Comparison of ENCODE assay signal across 13 cellular contexts in the genomic region with DNA sequence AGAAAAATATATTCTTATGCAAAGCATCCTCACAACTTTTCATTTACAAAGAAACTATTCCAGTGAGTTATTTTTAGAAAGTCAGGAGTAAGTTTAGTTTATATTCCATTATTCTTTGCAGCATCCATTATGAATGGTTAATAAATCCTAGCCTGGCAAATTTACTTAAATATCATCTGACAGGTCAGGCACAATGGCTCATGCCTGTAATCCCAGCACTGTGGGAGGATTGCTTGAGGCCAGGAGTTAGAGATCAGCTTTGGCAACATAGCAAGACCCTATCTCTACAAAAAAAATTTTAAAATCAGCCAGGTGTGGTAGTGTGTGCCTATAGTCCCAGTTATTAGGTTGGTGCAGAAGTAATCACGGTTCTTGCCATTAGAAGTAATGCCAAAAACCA. TPM values are rescaled to one million over a fixed set of nuclear protein-coding genes. Genes with fewer than 3 reads are reported as not detected.
DNase-seq lines count a peak whose midpoint lies in the region; ATAC-seq and TF ChIP-seq lines count a peak whose summit lies in the region.
"Had no signal": no experiment of that assay in that cellular context is flagged by ENCODE, and none has a peak within 500 bp of the region (broad histone marks: within the 10 kb centered on the region; RNA-seq: fewer than 3 reads in every experiment).

No MANE protein-coding gene starts in this region.

- peak overlapping the region; percentile 56 for H3K27ac Mint-ChIP-seq in activated naive CD8-positive, alpha-beta T cell
- H3K27ac Mint-ChIP-seq in activated naive CD8-positive, alpha-beta T cell treated with anti-CD3 and anti-CD28 coated beads for 36 hours, result no peak overlapping the region
- peak overlapping the region; percentile 49 for H3K27ac Mint-ChIP-seq in CD8-positive, alpha-beta T cell
- H3K27ac Mint-ChIP-seq in activated T-helper 17 cell treated with anti-CD3 and anti-CD28 coated beads, Interleukin-2, amount 50 U/mL, for 72 hours, result peak overlapping the region; percentile 36
- H3K27ac Mint-ChIP-seq in stimulated activated memory B cell treated with anti-CD40 and anti-IgM and Interleukin-4, amounts not matched to agents 10 μg/mL and 1 μg/mL and 100 μg/mL, for 72 hours, result peak overlapping the region; percentile 37
- H3K27ac Mint-ChIP-seq in progenitor cell of endocrine pancreas, result no peak overlapping the region
- H3K27ac Mint-ChIP-seq: B cell had no signal

- no peaks in the 10 kb centered on the region for H3K9me3 ChIP-seq in CD8-positive, alpha-beta T cell (ENCODE audit: low read length)
- H3K9me3 ChIP-seq in transverse colon, result no peaks in the 10 kb centered on the region

- H3K36me3 ChIP-seq in CD8-positive, alpha-beta T cell (ENCODE audit: insufficient read depth, low read length), result peaks cover 9% of the 10 kb centered on the region
- no peaks in the 10 kb centered on the region for H3K36me3 ChIP-seq in transverse colon

- in situ Hi-C loops in transverse colon (cut with MboI; ENCODE audit: low pct_ligation_motif_present in 1 of 4, low pct_unique_long_range_greater_than_20kb in 1 of 4, low sequenced_read_pairs in 3 of 4), result loop anchor here in 1 of 4 donors (10.0 kb wide), 1 partner anchor 148 kb away; no protein-coding TSS in a partner anchor

- no peaks in the 10 kb centered on the region for H3K27me3 Mint-ChIP-seq in activated naive CD8-positive, alpha-beta T cell
- no peaks in the 10 kb centered on the region for H3K27me3 Mint-ChIP-seq in activated naive CD8-positive, alpha-beta T cell treated with anti-CD3 and anti-CD28 coated beads for 36 hours
- no peaks in the 10 kb centered on the region for H3K27me3 Mint-ChIP-seq in CD8-positive, alpha-beta T cell (ENCODE audit: low read depth)
- no peaks in the 10 kb centered on the region for H3K27me3 Mint-ChIP-seq in activated T-helper 17 cell treated with anti-CD3 and anti-CD28 coated beads, Interleukin-2, amount 50 U/mL, for 72 hours
- no peaks in the 10 kb centered on the region for H3K27me3 Mint-ChIP-seq in stimulated activated memory B cell treated with anti-CD40 and anti-IgM and Interleukin-4, amounts not matched to agents 10 μg/mL and 1 μg/mL and 100 μg/mL, for 72 hours
- no peaks in the 10 kb centered on the region for H3K27me3 Mint-ChIP-seq in progenitor cell of endocrine pancreas
- H3K27me3 Mint-ChIP-seq: B cell had no signal

- ATAC-seq in CD8-positive, alpha-beta T cell, result no peak
- ATAC-seq in activated T-helper 17 cell treated with anti-CD3 and anti-CD28 coated beads, Interleukin-2, amount 50 U/mL, for 72 hours (replicated peaks), result no peak
- no peak for ATAC-seq in stimulated activated memory B cell treated with anti-CD40 and anti-IgM and Interleukin-4, amounts not matched to agents 10 μg/mL and 1 μg/mL and 100 μg/mL, for 72 hours
- ATAC-seq: HepG2 had no signal

- H3K9me3 Mint-ChIP-seq in activated naive CD8-positive, alpha-beta T cell (ENCODE audit: low read depth), result no peaks in the 10 kb centered on the region
- no peaks in the 10 kb centered on the region for H3K9me3 Mint-ChIP-seq in activated naive CD8-positive, alpha-beta T cell treated with anti-CD3 and anti-CD28 coated beads for 36 hours
- no peaks in the 10 kb centered on the region for H3K9me3 Mint-ChIP-seq in CD8-positive, alpha-beta T cell
- H3K9me3 Mint-ChIP-seq in activated T-helper 17 cell treated with anti-CD3 and anti-CD28 coated beads, Interleukin-2, amount 50 U/mL, for 72 hours, result no peaks in the 10 kb centered on the region
- H3K9me3 Mint-ChIP-seq in stimulated activated memory B cell treated with anti-CD40 and anti-IgM and Interleukin-4, amounts not matched to agents 10 μg/mL and 1 μg/mL and 100 μg/mL, for 72 hours, result no peaks in the 10 kb centered on the region
- no peaks in the 10 kb centered on the region for H3K9me3 Mint-ChIP-seq in progenitor cell of endocrine pancreas (ENCODE audit: low read depth)

- H3K4me1 ChIP-seq in CD8-positive, alpha-beta T cell (ENCODE audit: insufficient read depth, low read length), result peaks cover 19% of the 10 kb centered on the region
- H3K4me1 ChIP-seq in transverse colon, result peaks cover 7 to 13% (median 11%) of the 10 kb centered on the region in 4 donors

- peaks cover 32% of the 10 kb centered on the region for H3K4me1 Mint-ChIP-seq in activated naive CD8-positive, alpha-beta T cell (ENCODE audit: low read depth)
- H3K4me1 Mint-ChIP-seq in activated naive CD8-positive, alpha-beta T cell treated with anti-CD3 and anti-CD28 coated beads for 36 hours, result peaks cover 25% of the 10 kb centered on the region
- H3K4me1 Mint-ChIP-seq in CD8-positive, alpha-beta T cell (ENCODE audit: low read depth), result peaks cover 43% of the 10 kb centered on the region
- peaks cover 5% of the 10 kb centered on the region for H3K4me1 Mint-ChIP-seq in activated T-helper 17 cell treated with anti-CD3 and anti-CD28 coated beads, Interleukin-2, amount 50 U/mL, for 72 hours
- H3K4me1 Mint-ChIP-seq in stimulated activated memory B cell treated with anti-CD40 and anti-IgM and Interleukin-4, amounts not matched to agents 10 μg/mL and 1 μg/mL and 100 μg/mL, for 72 hours, result peaks cover 14% of the 10 kb centered on the region
- no peaks in the 10 kb centered on the region for H3K4me1 Mint-ChIP-seq in progenitor cell of endocrine pancreas (ENCODE audit: low read depth)

- no peak overlapping the region for H3K27ac ChIP-seq in CD8-positive, alpha-beta T cell (ENCODE audit: low read depth, low read length)
- H3K27ac ChIP-seq in transverse colon, result no peak overlapping the region

- CTCF ChIA-PET in CD8-positive, alpha-beta T cell (lab: Charles Lee), result interaction anchor here (0.7 to 1.1 kb wide), 2 partner anchors 129 to 298 kb away, joined by 3 read pairs; no protein-coding TSS in a partner anchor

- WGBS in transverse colon (ENCODE audit: low coverage in 1 of 2), 2 donors, result 94% methylated on average over 1 of the region's 1 CpG; no CpG with 5 or more reads in 1 of the 2 donors

- no peak overlapping the region for H3K4me3 ChIP-seq in CD8-positive, alpha-beta T cell (ENCODE audit: low read depth, low read length)
- H3K4me3 ChIP-seq in transverse colon, result no peak overlapping the region

- no peak for DNase-seq in activated naive CD8-positive, alpha-beta T cell treated with anti-CD3 and anti-CD28 coated beads for 36 hours
- DNase-seq in CD8-positive, alpha-beta T cell, result no peak
- DNase-seq in transverse colon, result no peak
- DNase-seq in progenitor cell of endocrine pancreas (ENCODE audit: low spot score, unreplicated experiment), result no peak
- DNase-seq: C1 segment of cervical spinal cord, DMS53, GF-D8, HCEC 1CT had no signal

- POLR2A ChIA-PET in CD8-positive, alpha-beta T cell (lab: Charles Lee), result no interaction called here

- no peaks in the 10 kb centered on the region for H3K27me3 ChIP-seq in CD8-positive, alpha-beta T cell (ENCODE audit: insufficient read depth, low read length)
- no peaks in the 10 kb centered on the region for H3K27me3 ChIP-seq in transverse colon

- no peak for TF ChIP-seq EP300 in transverse colon (IDR thresholded peaks at IDR 0.05; ENCODE audit: low read depth)

- no peak overlapping the region for H3K4me3 Mint-ChIP-seq in activated naive CD8-positive, alpha-beta T cell
- H3K4me3 Mint-ChIP-seq in activated naive CD8-positive, alpha-beta T cell treated with anti-CD3 and anti-CD28 coated beads for 36 hours, result no peak overlapping the region
- H3K4me3 Mint-ChIP-seq in CD8-positive, alpha-beta T cell, result no peak overlapping the region
- no peak overlapping the region for H3K4me3 Mint-ChIP-seq in activated T-helper 17 cell treated with anti-CD3 and anti-CD28 coated beads, Interleukin-2, amount 50 U/mL, for 72 hours
- H3K4me3 Mint-ChIP-seq in stimulated activated memory B cell treated with anti-CD40 and anti-IgM and Interleukin-4, amounts not matched to agents 10 μg/mL and 1 μg/mL and 100 μg/mL, for 72 hours, result no peak overlapping the region
- H3K4me3 Mint-ChIP-seq in progenitor cell of endocrine pancreas (ENCODE audit: low read depth), result no peak overlapping the region
- H3K4me3 Mint-ChIP-seq: B cell had no signal

- H3K36me3 Mint-ChIP-seq in activated naive CD8-positive, alpha-beta T cell, result peaks cover 2% of the 10 kb centered on the region
- peaks cover 2% of the 10 kb centered on the region for H3K36me3 Mint-ChIP-seq in activated naive CD8-positive, alpha-beta T cell treated with anti-CD3 and anti-CD28 coated beads for 36 hours
- peaks cover 56% of the 10 kb centered on the region for H3K36me3 Mint-ChIP-seq in CD8-positive, alpha-beta T cell
- peaks cover 74% of the 10 kb centered on the region for H3K36me3 Mint-ChIP-seq in activated T-helper 17 cell treated with anti-CD3 and anti-CD28 coated beads, Interleukin-2, amount 50 U/mL, for 72 hours (ENCODE audit: low read depth)
- H3K36me3 Mint-ChIP-seq in stimulated activated memory B cell treated with anti-CD40 and anti-IgM and Interleukin-4, amounts not matched to agents 10 μg/mL and 1 μg/mL and 100 μg/mL, for 72 hours, result peaks cover 12% of the 10 kb centered on the region
- no peaks in the 10 kb centered on the region for H3K36me3 Mint-ChIP-seq in progenitor cell of endocrine pancreas (ENCODE audit: insufficient read depth)

- no peak for TF ChIP-seq CTCF in CD8-positive, alpha-beta T cell (IDR thresholded peaks at IDR 0.05)
- TF ChIP-seq CTCF in transverse colon (IDR thresholded peaks at IDR 0.05) (no peak), progenitor cell of endocrine pancreas (IDR thresholded peaks at IDR 0.05; ENCODE audit: unreplicated experiment) (no peak)

- no peak for TF ChIP-seq POLR2A in transverse colon (IDR thresholded peaks at IDR 0.05)

- intact Hi-C loops in CD8-positive, alpha-beta T cell (cut with DNase I, micrococcal nuclease), result loop anchor here in 1 of 2 experiments (10.0 kb wide), 1 partner anchor 48 kb away; no protein-coding TSS in a partner anchor
- intact Hi-C loops in transverse colon (cut with DNase I; ENCODE audit: low total_unique reads), result no loop called here

RNA-seq across cellular contexts. Expression of a gene that starts 12.9 kb away (rescaled TPM):
- total RNA-seq in activated naive CD8-positive, alpha-beta T cell treated with anti-CD3 and anti-CD28 coated beads for 36 hours, result 1 to 10 TPM in 1 of 2 experiments, under 1 TPM in 1; 0.92 to 1.2 TPM
- not detected for total RNA-seq in CD8-positive, alpha-beta T cell
- under 1 TPM; 0.13 to 0.15 TPM for total RNA-seq in activated T-helper 17 cell treated with anti-CD3 and anti-CD28 coated beads, Interleukin-2, amount 50 U/mL, for 72 hours
- total RNA-seq in transverse colon (10 to 100 TPM; 61.3 to 87.5 (median 77.2) TPM), progenitor cell of endocrine pancreas (82.3 and 88.6 TPM in 2 replicates)
- total RNA-seq: B cell had no signal

RNA-seq across cellular contexts. Expression of a gene that starts 22.1 kb away (rescaled TPM):
- total RNA-seq in activated naive CD8-positive, alpha-beta T cell treated with anti-CD3 and anti-CD28 coated beads for 36 hours, result 1 to 10 TPM; 7.9 to 8.0 TPM
- 1 to 10 TPM; 5.1 to 6.0 TPM for total RNA-seq in CD8-positive, alpha-beta T cell
- total RNA-seq in activated T-helper 17 cell treated with anti-CD3 and anti-CD28 coated beads, Interleukin-2, amount 50 U/mL, for 72 hours, result 10 to 100 TPM; 11.2 to 15.5 TPM
- 10 to 100 TPM in 3 of 4 donors, 1 to 10 TPM in 1; 9.6 to 18.2 (median 15.0) TPM for total RNA-seq in transverse colon
- 18.8 and 20.9 TPM in 2 replicates for total RNA-seq in progenitor cell of endocrine pancreas

RNA-seq across cellular contexts. Expression of a gene that starts 41.3 kb away (rescaled TPM):
- total RNA-seq in activated naive CD8-positive, alpha-beta T cell treated with anti-CD3 and anti-CD28 coated beads for 36 hours, result 10 to 100 TPM; 65.9 to 69.9 TPM
- 100 to 1,000 TPM; 115 to 119 TPM for total RNA-seq in CD8-positive, alpha-beta T cell
- total RNA-seq in activated T-helper 17 cell treated with anti-CD3 and anti-CD28 coated beads, Interleukin-2, amount 50 U/mL, for 72 hours, result 10 to 100 TPM; 65.6 to 99.0 TPM
- total RNA-seq in transverse colon (100 to 1,000 TPM in 1 of 4 donors, 10 to 100 TPM in 3; 20.6 to 145 (median 31.4) TPM), progenitor cell of endocrine pancreas (11.3 and 11.6 TPM in 2 replicates)

Comparison
In these comparisons a context has a peak if more than half of its experiments do, and no peak if none do; other contexts are left out.
1. H3K27ac Mint-ChIP-seq: peak in activated naive CD8-positive, alpha-beta T cell (single experiment), CD8-positive, alpha-beta T cell (single experiment), activated T-helper 17 cell treated with anti-CD3 and anti-CD28 coated beads, Interleukin-2, amount 50 U/mL, for 72 hours (single experiment) and stimulated activated memory B cell treated with anti-CD40 and anti-IgM and Interleukin-4, amounts not matched to agents 10 μg/mL and 1 μg/mL and 100 μg/mL, for 72 hours (single experiment); none in activated naive CD8-positive, alpha-beta T cell treated with anti-CD3 and anti-CD28 coated beads for 36 hours (single experiment) and progenitor cell of endocrine pancreas (single experiment).
2. RNA of a gene that starts 12.9 kb away (total RNA-seq): 82.3 to 88.6 TPM in progenitor cell of endocrine pancreas and 61.3 to 87.5 TPM in transverse colon; 0.92 to 1.2 TPM in activated naive CD8-positive, alpha-beta T cell treated with anti-CD3 and anti-CD28 coated beads for 36 hours, 0.13 to 0.15 TPM in activated T-helper 17 cell treated with anti-CD3 and anti-CD28 coated beads, Interleukin-2, amount 50 U/mL, for 72 hours and not detected in CD8-positive, alpha-beta T cell; every median in the first group is over 10 times any median in the second.